ENCODE assay signal across 8 cellular contexts in genomic region chr22:20016734-20017621, GRCh38. TPM values are rescaled to one million over a fixed set of nuclear protein-coding genes. Genes with fewer than 3 reads are reported as not detected.
DNase-seq lines count a peak whose midpoint lies in the region; ATAC-seq and TF ChIP-seq lines count a peak whose summit lies in the region.

A gene with protein sequence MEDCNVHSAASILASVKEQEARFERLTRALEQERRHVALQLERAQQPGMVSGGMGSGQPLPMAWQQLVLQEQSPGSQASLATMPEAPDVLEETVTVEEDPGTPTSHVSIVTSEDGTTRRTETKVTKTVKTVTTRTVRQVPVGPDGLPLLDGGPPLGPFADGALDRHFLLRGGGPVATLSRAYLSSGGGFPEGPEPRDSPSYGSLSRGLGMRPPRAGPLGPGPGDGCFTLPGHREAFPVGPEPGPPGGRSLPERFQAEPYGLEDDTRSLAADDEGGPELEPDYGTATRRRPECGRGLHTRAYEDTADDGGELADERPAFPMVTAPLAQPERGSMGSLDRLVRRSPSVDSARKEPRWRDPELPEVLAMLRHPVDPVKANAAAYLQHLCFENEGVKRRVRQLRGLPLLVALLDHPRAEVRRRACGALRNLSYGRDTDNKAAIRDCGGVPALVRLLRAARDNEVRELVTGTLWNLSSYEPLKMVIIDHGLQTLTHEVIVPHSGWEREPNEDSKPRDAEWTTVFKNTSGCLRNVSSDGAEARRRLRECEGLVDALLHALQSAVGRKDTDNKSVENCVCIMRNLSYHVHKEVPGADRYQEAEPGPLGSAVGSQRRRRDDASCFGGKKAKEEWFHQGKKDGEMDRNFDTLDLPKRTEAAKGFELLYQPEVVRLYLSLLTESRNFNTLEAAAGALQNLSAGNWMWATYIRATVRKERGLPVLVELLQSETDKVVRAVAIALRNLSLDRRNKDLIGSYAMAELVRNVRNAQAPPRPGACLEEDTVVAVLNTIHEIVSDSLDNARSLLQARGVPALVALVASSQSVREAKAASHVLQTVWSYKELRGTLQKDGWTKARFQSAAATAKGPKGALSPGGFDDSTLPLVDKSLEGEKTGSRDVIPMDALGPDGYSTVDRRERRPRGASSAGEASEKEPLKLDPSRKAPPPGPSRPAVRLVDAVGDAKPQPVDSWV (minus strand): TSS chr22:20016823. CDS start chr22:19990794, 26,029 bp downstream.

- H3K4me3 Mint-ChIP-seq in Calu3 (ENCODE audit: low read depth, unreplicated experiment) (peak within 1 kb of the TSS; percentile 82), neural crest cell (peak within 1 kb of the TSS; percentile 83)
- H3K4me3 Mint-ChIP-seq in stimulated activated naive CD8-positive, alpha-beta T cell treated with anti-CD3 and anti-CD28 coated beads, Interleukin-15, amount 100 ng/mL, for 72 hours = peak within 1 kb of the TSS; percentile 90 to 91

- peak; percentile 40 for ATAC-seq in GM21526 (IDR thresholded peaks at IDR 0.05; ENCODE audit: low FRiP score, unreplicated experiment)
- peak; percentile 68 for ATAC-seq in foreskin keratinocyte
- peak; percentile 63 for ATAC-seq in stimulated activated naive CD8-positive, alpha-beta T cell treated with anti-CD3 and anti-CD28 coated beads, Interleukin-15, amount 100 ng/mL, for 72 hours

- H3K27ac Mint-ChIP-seq in Calu3 (ENCODE audit: unreplicated experiment) = peak within 1 kb of the TSS; percentile 60
- no peak within 1 kb of the TSS for H3K27ac Mint-ChIP-seq in neural crest cell (ENCODE audit: unreplicated experiment)
- peak within 1 kb of the TSS in 1 of 2 donors; percentile 44 for H3K27ac Mint-ChIP-seq in stimulated activated naive CD8-positive, alpha-beta T cell treated with anti-CD3 and anti-CD28 coated beads, Interleukin-15, amount 100 ng/mL, for 72 hours

- peak; percentile 52 for TF ChIP-seq CTCF in Calu3 (IDR thresholded peaks at IDR 0.05; ENCODE audit: unreplicated experiment)
- TF ChIP-seq CTCF in foreskin keratinocyte (conservative IDR thresholded peaks at IDR 0.05) = no peak
- TF ChIP-seq CTCF in neural crest cell (conservative IDR thresholded peaks at IDR 0.05) = peak; percentile 42

- CTCF ChIA-PET in Calu3 (lab: Charles Lee) = no interaction called here

- H3K4me1 Mint-ChIP-seq in Calu3 (ENCODE audit: low read depth, unreplicated experiment) (peaks cover 14% of the 10 kb centered on the region), neural crest cell (peaks cover 21% of the 10 kb centered on the region)
- H3K4me1 Mint-ChIP-seq in stimulated activated naive CD8-positive, alpha-beta T cell treated with anti-CD3 and anti-CD28 coated beads, Interleukin-15, amount 100 ng/mL, for 72 hours = peaks cover 26% of the 10 kb centered on the region

- H3K36me3 Mint-ChIP-seq in Calu3 (ENCODE audit: insufficient read depth, unreplicated experiment) (peaks cover 41% of the 10 kb centered on the region), neural crest cell (ENCODE audit: low read depth) (no peaks in the 10 kb centered on the region)

- H3K27me3 Mint-ChIP-seq in Calu3 (ENCODE audit: unreplicated experiment) = no peaks in the 10 kb centered on the region
- peaks cover 45% of the 10 kb centered on the region for H3K27me3 Mint-ChIP-seq in neural crest cell (ENCODE audit: low read depth)
- peaks cover 36% of the 10 kb centered on the region for H3K27me3 Mint-ChIP-seq in stimulated activated naive CD8-positive, alpha-beta T cell treated with anti-CD3 and anti-CD28 coated beads, Interleukin-15, amount 100 ng/mL, for 72 hours

- no peaks in the 10 kb centered on the region for H3K4me1 ChIP-seq in foreskin keratinocyte

- DNase-seq in Calu3 = peak; percentile 95
- peak; percentile 72 for DNase-seq in LHCN-M2 (ENCODE audit: low read depth)
- peak; percentile 26 for DNase-seq in SIG-M5 (lab: John Stamatoyannopoulos, UW)
- peak; percentile 86 for DNase-seq in activated gamma-delta T cell treated with anti-CD3 and anti-CD28 coated beads, Interleukin-2, amount 50 U/mL, for 16 hours (ENCODE audit: low read depth)
- DNase-seq in foreskin keratinocyte = peak; percentile 56 to 75
- peak; percentile 89 for DNase-seq in neural crest cell (ENCODE audit: low read depth, low spot score)
- DNase-seq in stimulated activated naive CD8-positive, alpha-beta T cell treated with anti-CD3 and anti-CD28 coated beads, Interleukin-15, amount 100 ng/mL, for 72 hours = peak; percentile 93

- BruUV-seq in Calu3 (replicated peaks; lab: Mats Ljungman, UMichigan) = no TSS peak

- intact Hi-C loops in Calu3 (cut with micrococcal nuclease; ENCODE audit: unreplicated experiment) = no loop called here

- H3K27ac ChIP-seq in foreskin keratinocyte = no peak within 1 kb of the TSS

- H3K27me3 ChIP-seq in foreskin keratinocyte = peaks cover 28% of the 10 kb centered on the region

- H3K9me3 Mint-ChIP-seq in Calu3 (ENCODE audit: low read depth, unreplicated experiment) = no peaks in the 10 kb centered on the region
- no peaks in the 10 kb centered on the region for H3K9me3 Mint-ChIP-seq in neural crest cell
- no peaks in the 10 kb centered on the region for H3K9me3 Mint-ChIP-seq in stimulated activated naive CD8-positive, alpha-beta T cell treated with anti-CD3 and anti-CD28 coated beads, Interleukin-15, amount 100 ng/mL, for 72 hours

RNA-seq across cellular contexts. Expression of the gene that starts here (rescaled TPM):
- 19.7 and 21.7 TPM in 2 replicates for total RNA-seq in Calu3 (2022)
- 4.5 and 6.4 TPM in 2 replicates for total RNA-seq in LHCN-M2 (2014; rRNA removed)
- polyA plus RNA-seq in LHCN-M2 (2012) = 2.7 TPM
- total RNA-seq in foreskin keratinocyte = 10.8 and 11.7 TPM in 2 replicates
- polyA plus RNA-seq in foreskin keratinocyte = 6.9 and 7.7 TPM in 2 replicates
- total RNA-seq in neural crest cell = 93.5 and 105 TPM in 2 replicates

Comparison
In these comparisons a context has a peak if more than half of its experiments do, and no peak if none do; other contexts are left out.
1. DNase-seq: peak in every context shown above with its lines; median percentile 95 in Calu3; 93 in stimulated activated naive CD8-positive, alpha-beta T cell treated with anti-CD3 and anti-CD28 coated beads, Interleukin-15, amount 100 ng/mL, for 72 hours; 89 in neural crest cell; 86 in activated gamma-delta T cell treated with anti-CD3 and anti-CD28 coated beads, Interleukin-2, amount 50 U/mL, for 16 hours; 72 in LHCN-M2; 66 in foreskin keratinocyte; 26 in SIG-M5.